Comparison of ENCODE assay signal across 1 cellular context in genomic region chr9:20559236-20559896, GRCh38.
TF ChIP-seq lines count a peak whose summit lies in the region.

No MANE protein-coding gene starts in this region.

TF ChIP-seq in HEK293, 187 proteins besides CTCF, POLR2A, EP300 and RAD21 (continued from another document):
- TF ChIP-seq PRDM6 (tag by site-specific recombination; IDR thresholded peaks at IDR 0.05), result no peak
- no peak for TF ChIP-seq PRDM4 (tag by site-specific recombination; IDR thresholded peaks at IDR 0.05)
- no peak for TF ChIP-seq TSHZ1 (tag by site-specific recombination; IDR thresholded peaks at IDR 0.05; ENCODE audit: borderline replicate concordance)
- TF ChIP-seq TRIM28 (IDR thresholded peaks at IDR 0.05; ENCODE audit: borderline replicate concordance, low read length), result no peak
- TF ChIP-seq ZNF701 (tag by site-specific recombination; IDR thresholded peaks at IDR 0.05), result no peak
